8 cellular contexts compared by ENCODE assay signal in the genomic region with DNA sequence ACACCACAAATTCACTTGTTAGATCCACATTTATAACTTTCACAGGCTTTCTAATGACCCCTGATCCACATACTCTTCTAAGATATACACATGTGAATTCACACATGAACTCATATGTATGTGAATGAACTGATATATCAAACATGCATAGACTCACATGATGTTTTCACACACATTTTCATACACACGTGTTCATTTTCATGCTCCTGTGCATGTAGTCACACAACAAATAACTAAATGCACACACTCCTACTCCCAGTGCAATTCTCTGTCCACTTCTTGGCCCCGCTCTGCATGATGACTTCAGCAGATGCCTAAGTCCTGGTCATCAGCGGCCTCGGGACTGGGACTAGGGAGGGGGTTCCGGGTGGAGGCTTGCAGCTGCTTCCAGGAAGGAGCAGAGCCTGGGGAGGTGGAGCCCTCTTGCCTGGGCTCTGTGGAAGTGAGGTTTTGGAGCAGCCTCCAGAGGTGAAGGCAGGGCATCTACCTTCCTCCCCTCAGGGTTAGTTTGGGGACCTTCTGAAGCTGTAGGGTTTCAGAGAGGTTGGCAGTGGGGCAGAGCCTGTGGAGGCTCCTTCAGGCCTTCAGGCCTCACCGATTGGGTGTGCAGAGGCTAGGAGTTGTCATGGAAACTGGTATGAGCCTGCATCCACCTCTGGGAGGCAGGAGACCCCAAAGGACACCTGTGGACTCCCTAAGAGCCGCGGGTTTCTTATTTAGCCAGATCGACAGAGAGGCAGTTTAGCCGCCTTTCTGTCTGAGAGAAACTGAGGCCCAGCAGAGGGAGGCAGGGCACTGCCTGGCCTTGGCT. TPM values are rescaled to one million over a fixed set of nuclear protein-coding genes. Genes with fewer than 3 reads are reported as not detected.
DNase-seq lines count a peak whose midpoint lies in the region; ATAC-seq and TF ChIP-seq lines count a peak whose summit lies in the region.

No MANE protein-coding gene starts in this region.

- no peaks in the 10 kb centered on the region for H3K9me3 Mint-ChIP-seq in activated naive CD8-positive, alpha-beta T cell treated with anti-CD3 and anti-CD28 coated beads, Interleukin-2, amount 10 ng/mL, durations not matched to agents 7 days and 5 days

- no peaks in the 10 kb centered on the region for H3K27me3 Mint-ChIP-seq in activated naive CD8-positive, alpha-beta T cell treated with anti-CD3 and anti-CD28 coated beads, Interleukin-2, amount 10 ng/mL, durations not matched to agents 7 days and 5 days

- peaks cover 3% of the 10 kb centered on the region for H3K79me2 ChIP-seq in parathyroid adenoma

- peaks cover 26% of the 10 kb centered on the region for H3K4me1 ChIP-seq in HAP-1
- peaks cover 21% of the 10 kb centered on the region for H3K4me1 ChIP-seq in parathyroid adenoma

- H3K9me3 ChIP-seq in HAP-1, result no peaks in the 10 kb centered on the region
- no peaks in the 10 kb centered on the region for H3K9me3 ChIP-seq in parathyroid adenoma (ENCODE audit: control insufficient read depth, low read length)

- no peak for ATAC-seq in activated naive CD8-positive, alpha-beta T cell treated with anti-CD3 and anti-CD28 coated beads, Interleukin-2, amount 10 ng/mL, durations not matched to agents 7 days and 5 days (ENCODE audit: low read depth)
- ATAC-seq in Right ventricle myocardium superior (ENCODE audit: poor library complexity) (peak; percentile 12), HG02759 (IDR thresholded peaks at IDR 0.05; ENCODE audit: unreplicated experiment) (no peak), HG03097 (IDR thresholded peaks at IDR 0.05; ENCODE audit: low FRiP score, unreplicated experiment) (no peak), GM21723 (IDR thresholded peaks at IDR 0.05; ENCODE audit: unreplicated experiment) (no peak)

- H3K4me3 ChIP-seq in HAP-1 (peak overlapping the region; percentile 74), parathyroid adenoma (ENCODE audit: low read depth, low read length) (peak overlapping the region; percentile 92)

- H3K27ac ChIP-seq in parathyroid adenoma, result peak overlapping the region; percentile 83

- H3K27me3 ChIP-seq in HAP-1 (ENCODE audit: low read depth), result no peaks in the 10 kb centered on the region
- no peaks in the 10 kb centered on the region for H3K27me3 ChIP-seq in parathyroid adenoma (ENCODE audit: control insufficient read depth, insufficient read depth, low read length)

- H3K4me2 ChIP-seq in parathyroid adenoma (ENCODE audit: low read length), result peak overlapping the region; percentile 98

- no peak overlapping the region for H2AFZ ChIP-seq in parathyroid adenoma

- H3K27ac Mint-ChIP-seq in activated naive CD8-positive, alpha-beta T cell treated with anti-CD3 and anti-CD28 coated beads, Interleukin-2, amount 10 ng/mL, durations not matched to agents 7 days and 5 days, result peak overlapping the region; percentile 22

- peaks cover 13% of the 10 kb centered on the region for H3K4me1 Mint-ChIP-seq in activated naive CD8-positive, alpha-beta T cell treated with anti-CD3 and anti-CD28 coated beads, Interleukin-2, amount 10 ng/mL, durations not matched to agents 7 days and 5 days

- intact Hi-C loops in Right ventricle myocardium superior (cut with DNase I), result no loop called here

- peaks cover 43% of the 10 kb centered on the region for H3K36me3 ChIP-seq in HAP-1 (replicated peaks)
- no peaks in the 10 kb centered on the region for H3K36me3 ChIP-seq in parathyroid adenoma (ENCODE audit: control insufficient read depth, insufficient read depth, low read length)

- H3K4me3 Mint-ChIP-seq in activated naive CD8-positive, alpha-beta T cell treated with anti-CD3 and anti-CD28 coated beads, Interleukin-2, amount 10 ng/mL, durations not matched to agents 7 days and 5 days, result peak overlapping the region; percentile 52

- peak in 1 of 2 experiments; percentile 40 for DNase-seq in HAP-1 (ENCODE audit: low spot score in 2 of 2)
- no peak for DNase-seq in activated naive CD8-positive, alpha-beta T cell treated with anti-CD3 and anti-CD28 coated beads, Interleukin-2, amount 10 ng/mL, durations not matched to agents 7 days and 5 days
- DNase-seq in Right ventricle myocardium superior, result peak; percentile 93
- DNase-seq in DMS153 (lab: John Stamatoyannopoulos, UW), result no peak

- peaks cover 3% of the 10 kb centered on the region for H3K36me3 Mint-ChIP-seq in activated naive CD8-positive, alpha-beta T cell treated with anti-CD3 and anti-CD28 coated beads, Interleukin-2, amount 10 ng/mL, durations not matched to agents 7 days and 5 days

- H3K9ac ChIP-seq in parathyroid adenoma, result no peak overlapping the region

- no peak for TF ChIP-seq CTCF in parathyroid adenoma (IDR thresholded peaks at IDR 0.05)

- POLR2A ChIA-PET in activated naive CD8-positive, alpha-beta T cell treated with anti-CD3 and anti-CD28 coated beads, Interleukin-2, amount 10 ng/mL, durations not matched to agents 7 days and 5 days (lab: Charles Lee), result no interaction called here

- in situ Hi-C loops in HAP-1 (cut with MboI; ENCODE audit: low sequenced_read_pairs), result no loop called here

RNA-seq across cellular contexts. Expression of a gene that starts 1.8 kb away (rescaled TPM):
- 10 to 100 TPM; 22.0 to 22.4 TPM for total RNA-seq in activated naive CD8-positive, alpha-beta T cell treated with anti-CD3 and anti-CD28 coated beads, Interleukin-2, amount 10 ng/mL, durations not matched to agents 7 days and 5 days
- 39.1 TPM for total RNA-seq in Right ventricle myocardium superior

RNA-seq across cellular contexts. Expression of a gene that starts 14.1 kb away (rescaled TPM):
- 10 to 100 TPM; 10.8 to 11.0 TPM for total RNA-seq in activated naive CD8-positive, alpha-beta T cell treated with anti-CD3 and anti-CD28 coated beads, Interleukin-2, amount 10 ng/mL, durations not matched to agents 7 days and 5 days
- 6.4 TPM for total RNA-seq in Right ventricle myocardium superior

RNA-seq across cellular contexts. Expression of a gene that starts 14.1 kb away (rescaled TPM):
- 10 to 100 TPM; 55.1 to 57.1 TPM for total RNA-seq in activated naive CD8-positive, alpha-beta T cell treated with anti-CD3 and anti-CD28 coated beads, Interleukin-2, amount 10 ng/mL, durations not matched to agents 7 days and 5 days
- 55.4 TPM for total RNA-seq in Right ventricle myocardium superior

RNA-seq across cellular contexts. Expression of a gene that starts 29.5 kb away (rescaled TPM):
- total RNA-seq in activated naive CD8-positive, alpha-beta T cell treated with anti-CD3 and anti-CD28 coated beads, Interleukin-2, amount 10 ng/mL, durations not matched to agents 7 days and 5 days, result 1 to 10 TPM; 1.1 to 1.4 TPM
- 0.38 TPM for total RNA-seq in Right ventricle myocardium superior

RNA-seq across cellular contexts. Expression of a gene that starts 29.6 kb away (rescaled TPM):
- 10 to 100 TPM; 66.1 to 68.6 TPM for total RNA-seq in activated naive CD8-positive, alpha-beta T cell treated with anti-CD3 and anti-CD28 coated beads, Interleukin-2, amount 10 ng/mL, durations not matched to agents 7 days and 5 days
- 11.4 TPM for total RNA-seq in Right ventricle myocardium superior
